In the genomic region with DNA sequence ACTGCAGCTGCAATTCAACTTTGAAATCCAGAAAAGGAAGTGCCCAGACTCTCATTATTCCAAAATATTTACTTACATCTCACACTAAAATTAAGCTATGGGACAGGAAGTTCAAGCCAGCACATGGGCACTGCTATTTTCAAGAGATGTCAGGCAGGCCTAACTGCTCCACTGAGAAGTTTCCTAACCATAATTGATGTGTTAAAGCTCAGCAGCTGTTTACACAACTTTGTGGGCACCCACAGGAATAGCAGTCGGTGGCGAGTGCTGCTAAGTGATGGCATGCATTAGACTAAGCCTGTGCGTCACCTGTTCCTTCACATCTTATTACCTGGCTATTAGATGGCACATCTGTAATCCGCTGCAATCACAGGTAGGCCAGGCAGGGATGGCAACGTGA, we compare ENCODE assay signal across 2 cellular contexts.
TF ChIP-seq lines count a peak whose summit lies in the region.

No MANE protein-coding gene starts in this region.

TF ChIP-seq in neural cell, 6 proteins besides CTCF, POLR2A, EP300 and RAD21 (continued from another document):
- TF ChIP-seq, protein P1, sequence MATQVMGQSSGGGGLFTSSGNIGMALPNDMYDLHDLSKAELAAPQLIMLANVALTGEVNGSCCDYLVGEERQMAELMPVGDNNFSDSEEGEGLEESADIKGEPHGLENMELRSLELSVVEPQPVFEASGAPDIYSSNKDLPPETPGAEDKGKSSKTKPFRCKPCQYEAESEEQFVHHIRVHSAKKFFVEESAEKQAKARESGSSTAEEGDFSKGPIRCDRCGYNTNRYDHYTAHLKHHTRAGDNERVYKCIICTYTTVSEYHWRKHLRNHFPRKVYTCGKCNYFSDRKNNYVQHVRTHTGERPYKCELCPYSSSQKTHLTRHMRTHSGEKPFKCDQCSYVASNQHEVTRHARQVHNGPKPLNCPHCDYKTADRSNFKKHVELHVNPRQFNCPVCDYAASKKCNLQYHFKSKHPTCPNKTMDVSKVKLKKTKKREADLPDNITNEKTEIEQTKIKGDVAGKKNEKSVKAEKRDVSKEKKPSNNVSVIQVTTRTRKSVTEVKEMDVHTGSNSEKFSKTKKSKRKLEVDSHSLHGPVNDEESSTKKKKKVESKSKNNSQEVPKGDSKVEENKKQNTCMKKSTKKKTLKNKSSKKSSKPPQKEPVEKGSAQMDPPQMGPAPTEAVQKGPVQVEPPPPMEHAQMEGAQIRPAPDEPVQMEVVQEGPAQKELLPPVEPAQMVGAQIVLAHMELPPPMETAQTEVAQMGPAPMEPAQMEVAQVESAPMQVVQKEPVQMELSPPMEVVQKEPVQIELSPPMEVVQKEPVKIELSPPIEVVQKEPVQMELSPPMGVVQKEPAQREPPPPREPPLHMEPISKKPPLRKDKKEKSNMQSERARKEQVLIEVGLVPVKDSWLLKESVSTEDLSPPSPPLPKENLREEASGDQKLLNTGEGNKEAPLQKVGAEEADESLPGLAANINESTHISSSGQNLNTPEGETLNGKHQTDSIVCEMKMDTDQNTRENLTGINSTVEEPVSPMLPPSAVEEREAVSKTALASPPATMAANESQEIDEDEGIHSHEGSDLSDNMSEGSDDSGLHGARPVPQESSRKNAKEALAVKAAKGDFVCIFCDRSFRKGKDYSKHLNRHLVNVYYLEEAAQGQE (IDR thresholded peaks at IDR 0.05; ENCODE audit: borderline replicate concordance), result no peak
- TF ChIP-seq TAF1 (IDR thresholded peaks at IDR 0.05; ENCODE audit: low read depth) (no peak), MXI1 (conservative IDR thresholded peaks at IDR 0.05; ENCODE audit: poor library complexity, severe bottlenecking) (no peak)

TF ChIP-seq in WTC11, 78 proteins besides CTCF, POLR2A, EP300 and RAD21 (continued from another document):
- TF ChIP-seq, protein P2, sequence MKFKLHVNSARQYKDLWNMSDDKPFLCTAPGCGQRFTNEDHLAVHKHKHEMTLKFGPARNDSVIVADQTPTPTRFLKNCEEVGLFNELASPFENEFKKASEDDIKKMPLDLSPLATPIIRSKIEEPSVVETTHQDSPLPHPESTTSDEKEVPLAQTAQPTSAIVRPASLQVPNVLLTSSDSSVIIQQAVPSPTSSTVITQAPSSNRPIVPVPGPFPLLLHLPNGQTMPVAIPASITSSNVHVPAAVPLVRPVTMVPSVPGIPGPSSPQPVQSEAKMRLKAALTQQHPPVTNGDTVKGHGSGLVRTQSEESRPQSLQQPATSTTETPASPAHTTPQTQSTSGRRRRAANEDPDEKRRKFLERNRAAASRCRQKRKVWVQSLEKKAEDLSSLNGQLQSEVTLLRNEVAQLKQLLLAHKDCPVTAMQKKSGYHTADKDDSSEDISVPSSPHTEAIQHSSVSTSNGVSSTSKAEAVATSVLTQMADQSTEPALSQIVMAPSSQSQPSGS (CRISPR knock-in tag; IDR thresholded peaks at IDR 0.05; ENCODE audit: borderline replicate concordance, low read depth), result no peak
- TF ChIP-seq NR1H2 (CRISPR knock-in tag; IDR thresholded peaks at IDR 0.05), result no peak
